In the genomic region with DNA sequence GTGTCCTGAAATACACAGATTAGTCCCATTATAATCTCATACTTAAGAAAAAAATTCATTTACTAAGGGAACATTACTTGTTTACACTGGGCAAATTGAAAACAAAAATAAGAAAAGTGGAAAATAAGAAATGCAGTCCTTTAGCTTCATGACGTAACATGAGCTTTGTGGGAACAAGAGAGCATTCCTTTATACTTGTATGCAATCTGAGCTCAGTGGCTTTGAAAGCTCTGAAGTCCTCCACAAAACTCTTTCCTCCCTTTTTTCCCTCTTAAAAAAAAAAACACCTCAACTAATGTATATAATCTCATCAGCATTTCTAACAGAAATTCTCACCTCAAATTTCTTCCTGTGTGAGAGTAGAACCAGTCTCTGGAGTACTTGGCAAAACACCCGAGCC, we compare ENCODE assay signal across 29 cellular contexts.
"Had no signal": no experiment of that assay in that cellular context is flagged by ENCODE, and none has a peak within 500 bp of the region (broad histone marks: within the 10 kb centered on the region; RNA-seq: fewer than 3 reads in every experiment).

No MANE protein-coding gene starts in this region.

- H3K4me1 ChIP-seq: body of pancreas, left ventricle myocardium inferior, prostate gland, tibial artery had no signal

- H3K9me3 Mint-ChIP-seq: activated CD4-positive, alpha-beta T cell treated with anti-CD3 and anti-CD28 coated beads, Interleukin-2, amount 10 ng/mL, durations not matched to agents 7 days and 5 days; activated naive CD8-positive, alpha-beta T cell treated with anti-CD3 and anti-CD28 coated beads, Interleukin-2, amount 50 U/mL, for 24 hours; activated T-helper 1 cell treated with anti-CD3 and anti-CD28 coated beads, Interleukin-12 subunit alpha, Interleukin-12 subunit beta, Interleukin-2, Interleukin-4 antibody, amounts not matched to agents 30 ng/mL and 10 ng/mL and 1 ng/mL, durations not matched to agents 14 hours and 24 hours and 36 hours; stimulated activated naive CD8-positive, alpha-beta T cell treated with anti-CD3 and anti-CD28 coated beads, Interleukin-15, amount 100 ng/mL, for 72 hours had no signal

- H3K27ac Mint-ChIP-seq: activated CD4-positive, alpha-beta T cell treated with anti-CD3 and anti-CD28 coated beads, Interleukin-2, amount 10 ng/mL, durations not matched to agents 7 days and 5 days; activated CD8-positive, alpha-beta T cell treated with anti-CD3 and anti-CD28 coated beads, Interleukin-2, amount 10 ng/mL, durations not matched to agents 7 days and 5 days; activated naive CD8-positive, alpha-beta T cell treated with anti-CD3 and anti-CD28 coated beads, Interleukin-2, amount 50 U/mL, for 24 hours; activated T-helper 1 cell treated with anti-CD3 and anti-CD28 coated beads, Interleukin-12 subunit alpha, Interleukin-12 subunit beta, Interleukin-2, Interleukin-4 antibody, amounts not matched to agents 30 ng/mL and 10 ng/mL and 1 ng/mL, durations not matched to agents 14 hours and 24 hours and 36 hours; naive thymus-derived CD4-positive, alpha-beta T cell; stimulated activated effector memory CD8-positive, alpha-beta T cell treated with anti-CD3 and anti-CD28 coated beads, Interleukin-12 subunit alpha, Interleukin-12 subunit beta, amount 100 ng/mL, for 72 hours; stimulated activated naive CD8-positive, alpha-beta T cell treated with anti-CD3 and anti-CD28 coated beads, Interleukin-15, amount 100 ng/mL, for 72 hours; T-helper 17 cell had no signal

- DNase-seq: activated CD4-positive, alpha-beta T cell treated with anti-CD3 and anti-CD28 coated beads, Interleukin-2, amount 10 ng/mL, durations not matched to agents 7 days and 5 days; activated CD8-positive, alpha-beta T cell treated with anti-CD3 and anti-CD28 coated beads, Interleukin-2, amount 10 ng/mL, durations not matched to agents 7 days and 5 days; activated gamma-delta T cell; activated naive CD4-positive, alpha-beta T cell treated with anti-CD3 and anti-CD28 coated beads, Interleukin-2, amount 50 U/mL, for 16 hours; activated naive CD8-positive, alpha-beta T cell treated with anti-CD3 and anti-CD28 coated beads, Interleukin-2, amount 50 U/mL, for 24 hours; anterior cingulate cortex; body of pancreas; caudate nucleus; dermis blood vessel endothelial cell; effector memory CD4-positive, alpha-beta T cell; foreskin melanocyte; glutamatergic neuron; kidney glomerular epithelial cell; left ventricle myocardium inferior; naive thymus-derived CD4-positive, alpha-beta T cell; ovary; right cardiac atrium; stimulated activated CD4-positive, alpha-beta T cell treated with anti-CD3 and anti-CD28 coated beads, Interleukin-12 subunit alpha, Interleukin-12 subunit beta, amount 100 ng/mL, for 4 hours; stimulated activated CD4-positive, alpha-beta T cell treated with anti-CD3 and anti-CD28 coated beads, Interleukin-1b, Interleukin-23, amount 100 ng/mL, for 48 hours; stimulated activated naive CD8-positive, alpha-beta T cell treated with anti-CD3 and anti-CD28 coated beads, Interleukin-15, amount 100 ng/mL, for 72 hours; T-helper 17 cell; tibial artery had no signal

- H3K4me3 Mint-ChIP-seq: activated CD4-positive, alpha-beta T cell treated with anti-CD3 and anti-CD28 coated beads, Interleukin-2, amount 10 ng/mL, durations not matched to agents 7 days and 5 days; activated CD8-positive, alpha-beta T cell treated with anti-CD3 and anti-CD28 coated beads, Interleukin-2, amount 10 ng/mL, durations not matched to agents 7 days and 5 days; activated naive CD8-positive, alpha-beta T cell treated with anti-CD3 and anti-CD28 coated beads, Interleukin-2, amount 50 U/mL, for 24 hours; activated T-helper 1 cell treated with anti-CD3 and anti-CD28 coated beads, Interleukin-12 subunit alpha, Interleukin-12 subunit beta, Interleukin-2, Interleukin-4 antibody, amounts not matched to agents 30 ng/mL and 10 ng/mL and 1 ng/mL, durations not matched to agents 14 hours and 24 hours and 36 hours; naive thymus-derived CD4-positive, alpha-beta T cell; stimulated activated effector memory CD8-positive, alpha-beta T cell treated with anti-CD3 and anti-CD28 coated beads, Interleukin-12 subunit alpha, Interleukin-12 subunit beta, amount 100 ng/mL, for 72 hours; stimulated activated naive CD8-positive, alpha-beta T cell treated with anti-CD3 and anti-CD28 coated beads, Interleukin-15, amount 100 ng/mL, for 72 hours; T-helper 17 cell had no signal

- H3K4me1 Mint-ChIP-seq: activated CD4-positive, alpha-beta T cell treated with anti-CD3 and anti-CD28 coated beads, Interleukin-2, amount 10 ng/mL, durations not matched to agents 7 days and 5 days; activated naive CD8-positive, alpha-beta T cell treated with anti-CD3 and anti-CD28 coated beads, Interleukin-2, amount 50 U/mL, for 24 hours; naive thymus-derived CD4-positive, alpha-beta T cell; stimulated activated effector memory CD8-positive, alpha-beta T cell treated with anti-CD3 and anti-CD28 coated beads, Interleukin-12 subunit alpha, Interleukin-12 subunit beta, amount 100 ng/mL, for 72 hours; stimulated activated naive CD8-positive, alpha-beta T cell treated with anti-CD3 and anti-CD28 coated beads, Interleukin-15, amount 100 ng/mL, for 72 hours; T-helper 17 cell had no signal

- H3K27me3 ChIP-seq: body of pancreas, ovary, tibial artery had no signal

- FAIRE-seq: endothelial cell of umbilical vein had no signal

- ATAC-seq: activated CD4-positive, CD25-positive, alpha-beta regulatory T cell treated with anti-CD3 and anti-CD28 coated beads, Interleukin-2, amount 50 U/mL, for 24 hours; activated CD8-positive, alpha-beta T cell treated with anti-CD3 and anti-CD28 coated beads, Interleukin-2, amount 10 ng/mL, durations not matched to agents 7 days and 5 days; activated naive CD8-positive, alpha-beta T cell treated with anti-CD3 and anti-CD28 coated beads, Interleukin-2, amount 50 U/mL, for 24 hours; body of pancreas; esophagus mucosa; naive thymus-derived CD4-positive, alpha-beta T cell; right cardiac atrium; stimulated activated effector memory CD8-positive, alpha-beta T cell treated with anti-CD3 and anti-CD28 coated beads, Interleukin-12 subunit alpha, Interleukin-12 subunit beta, amount 100 ng/mL, for 72 hours; stimulated activated naive CD8-positive, alpha-beta T cell treated with anti-CD3 and anti-CD28 coated beads, Interleukin-15, amount 100 ng/mL, for 72 hours; T-helper 17 cell had no signal

- H3K27ac ChIP-seq: body of pancreas, hepatocyte, left ventricle myocardium inferior, ovary, prostate gland, tibial artery had no signal

- H3K36me3 ChIP-seq: left ventricle myocardium inferior, ovary, prostate gland, tibial artery had no signal

- H3K36me3 Mint-ChIP-seq: naive thymus-derived CD4-positive, alpha-beta T cell; stimulated activated effector memory CD8-positive, alpha-beta T cell treated with anti-CD3 and anti-CD28 coated beads, Interleukin-12 subunit alpha, Interleukin-12 subunit beta, amount 100 ng/mL, for 72 hours had no signal

- H3K4me3 ChIP-seq: body of pancreas, hepatocyte, left ventricle myocardium inferior, ovary, prostate gland, tibial artery had no signal

- H3K9me3 ChIP-seq: body of pancreas, left ventricle myocardium inferior, ovary, prostate gland, tibial artery had no signal
